Comparison of ENCODE assay signal across 1 cellular context in genomic region chrX:1391370-1391706, GRCh38.
A peak's percentile ranks its signal among the peaks of the same experiment; 100 is the strongest.
TF ChIP-seq lines count a peak whose summit lies in the region.

No MANE protein-coding gene starts in this region.

TF ChIP-seq in HepG2, 621 proteins besides CTCF, POLR2A, EP300 and RAD21 (continued from another document and continues in another):
- TF ChIP-seq STAT6 (CRISPR knock-in tag; IDR thresholded peaks at IDR 0.05; ENCODE audit: borderline replicate concordance), result peak; percentile 64; the same call in 1 of the 2 replicates
- peak; percentile 80; the same call in 1 of the 3 replicates for TF ChIP-seq MXI1 (IDR thresholded peaks at IDR 0.05; ENCODE audit: borderline replicate concordance, low read depth, low read length)
- TF ChIP-seq RFXAP (CRISPR knock-in tag; IDR thresholded peaks at IDR 0.05; ENCODE audit: borderline replicate concordance), result no peak
- TF ChIP-seq REXO4 (CRISPR knock-in tag; IDR thresholded peaks at IDR 0.05; ENCODE audit: borderline replicate concordance), result no peak
- no peak for TF ChIP-seq PLSCR1 (CRISPR knock-in tag; IDR thresholded peaks at IDR 0.05; ENCODE audit: borderline replicate concordance)
- no peak for TF ChIP-seq EEA1 (CRISPR knock-in tag; IDR thresholded peaks at IDR 0.05; ENCODE audit: borderline replicate concordance)
- peak; percentile 80 for TF ChIP-seq ESRRA (CRISPR knock-in tag; IDR thresholded peaks at IDR 0.05; ENCODE audit: low read depth)
- TF ChIP-seq REL (CRISPR knock-in tag; conservative IDR thresholded peaks at IDR 0.05), result no peak
- no peak for TF ChIP-seq ZNF7 (CRISPR knock-in tag; IDR thresholded peaks at IDR 0.05)
- TF ChIP-seq ZNF670 (CRISPR knock-in tag; IDR thresholded peaks at IDR 0.05; ENCODE audit: borderline replicate concordance), result no peak
- TF ChIP-seq E2F5 (CRISPR knock-in tag; conservative IDR thresholded peaks at IDR 0.05), result no peak
- no peak for TF ChIP-seq ZNF720 (CRISPR knock-in tag; IDR thresholded peaks at IDR 0.05)
- TF ChIP-seq SNAI1 (CRISPR knock-in tag; IDR thresholded peaks at IDR 0.05; ENCODE audit: borderline replicate concordance), result 0 out of 2 replicates have a peak, but pooled peaks have one; percentile 29
- TF ChIP-seq NFKB2 (CRISPR knock-in tag; IDR thresholded peaks at IDR 0.05; ENCODE audit: borderline replicate concordance), result no peak
- TF ChIP-seq NR2F6 (IDR thresholded peaks at IDR 0.05), result 0 out of 2 replicates have a peak, but pooled peaks have one; percentile 13
- no peak; the same call in 1 of the 2 replicates for TF ChIP-seq NR2F6 (CRISPR knock-in tag; IDR thresholded peaks at IDR 0.05)
- no peak for TF ChIP-seq ZIK1 (CRISPR knock-in tag; IDR thresholded peaks at IDR 0.05; ENCODE audit: borderline replicate concordance, low read depth)
- no peak for TF ChIP-seq PRMT3 (CRISPR knock-in tag; IDR thresholded peaks at IDR 0.05; ENCODE audit: borderline replicate concordance, low read depth)
- 0 out of 2 replicates have a peak, but pooled peaks have one; percentile 11 for TF ChIP-seq ZNF441 (CRISPR knock-in tag; IDR thresholded peaks at IDR 0.05; ENCODE audit: borderline replicate concordance)
- no peak for TF ChIP-seq THAP9 (CRISPR knock-in tag; IDR thresholded peaks at IDR 0.05; ENCODE audit: borderline replicate concordance)
- TF ChIP-seq ZHX1 (CRISPR knock-in tag; IDR thresholded peaks at IDR 0.05; ENCODE audit: low read depth), result no peak
- no peak for TF ChIP-seq GTF3A (CRISPR knock-in tag; conservative IDR thresholded peaks at IDR 0.05)
- TF ChIP-seq NKX3-1 (CRISPR knock-in tag; IDR thresholded peaks at IDR 0.05), result peak; percentile 23; the same call in 1 of the 2 replicates
- TF ChIP-seq ZNF235 (CRISPR knock-in tag; IDR thresholded peaks at IDR 0.05; ENCODE audit: borderline replicate concordance), result no peak
- no peak for TF ChIP-seq PAWR (CRISPR knock-in tag; IDR thresholded peaks at IDR 0.05; ENCODE audit: borderline replicate concordance)
- TF ChIP-seq ZBTB25 (CRISPR knock-in tag; IDR thresholded peaks at IDR 0.05), result no peak
- TF ChIP-seq RFX5 (IDR thresholded peaks at IDR 0.05; ENCODE audit: low read depth, low read length), result no peak
- no peak for TF ChIP-seq ZFP41 (CRISPR knock-in tag; IDR thresholded peaks at IDR 0.05; ENCODE audit: borderline replicate concordance)
- no peak for TF ChIP-seq AGO2 (optimal IDR thresholded peaks at IDR 0.05; ENCODE audit: low read depth, low read length)
- TF ChIP-seq ZNF703 (CRISPR knock-in tag; IDR thresholded peaks at IDR 0.05; ENCODE audit: borderline replicate concordance), result 0 out of 2 replicates have a peak, but pooled peaks have one; percentile 15
- no peak for TF ChIP-seq KLF12 (CRISPR knock-in tag; IDR thresholded peaks at IDR 0.05; ENCODE audit: borderline replicate concordance)
- no peak for TF ChIP-seq ZNF354B (CRISPR knock-in tag; IDR thresholded peaks at IDR 0.05)
- no peak for TF ChIP-seq ZNF432 (CRISPR knock-in tag; IDR thresholded peaks at IDR 0.05; ENCODE audit: borderline replicate concordance)
- no peak for TF ChIP-seq HES4 (CRISPR knock-in tag; IDR thresholded peaks at IDR 0.05; ENCODE audit: borderline replicate concordance)
- 0 out of 2 replicates have a peak, but pooled peaks have one; percentile 53 for TF ChIP-seq UBTF (CRISPR knock-in tag; IDR thresholded peaks at IDR 0.05)
- TF ChIP-seq SNAPC2 (CRISPR knock-in tag; IDR thresholded peaks at IDR 0.05), result no peak
- TF ChIP-seq TERF1 (CRISPR knock-in tag; IDR thresholded peaks at IDR 0.05), result no peak
- no peak for TF ChIP-seq ZNF296 (CRISPR knock-in tag; conservative IDR thresholded peaks at IDR 0.05)
- peak; percentile 64 for TF ChIP-seq HNF4A (CRISPR knock-in tag; IDR thresholded peaks at IDR 0.05)
- no peak for TF ChIP-seq ISX (CRISPR knock-in tag; conservative IDR thresholded peaks at IDR 0.05)
- TF ChIP-seq ZSCAN31 (CRISPR knock-in tag; IDR thresholded peaks at IDR 0.05; ENCODE audit: low read depth), result no peak
- TF ChIP-seq PTBP1 (IDR thresholded peaks at IDR 0.05; ENCODE audit: low read depth, low read length, poor library complexity, severe bottlenecking), result no peak
- no peak for TF ChIP-seq ATF4 (CRISPR knock-in tag; IDR thresholded peaks at IDR 0.05)
- no peak for TF ChIP-seq ZNF704 (CRISPR knock-in tag; IDR thresholded peaks at IDR 0.05; ENCODE audit: borderline replicate concordance)
- TF ChIP-seq KDM1A (CRISPR knock-in tag; IDR thresholded peaks at IDR 0.05), result no peak
- TF ChIP-seq ZNF850 (CRISPR knock-in tag; conservative IDR thresholded peaks at IDR 0.05), result no peak
- peak; percentile 27; the same call in 1 of the 2 replicates for TF ChIP-seq ZNF263 (CRISPR knock-in tag; IDR thresholded peaks at IDR 0.05)
- TF ChIP-seq ZNF547 (CRISPR knock-in tag; IDR thresholded peaks at IDR 0.05), result no peak
